In genomic region chr18:62869327-62869726, GRCh38 we compare ENCODE assay signal across 8 cellular contexts.
DNase-seq lines count a peak whose midpoint lies in the region; ATAC-seq lines count a peak whose summit lies in the region.

No MANE protein-coding gene starts in this region.

- DNase-seq in memory B cell (ENCODE audit: low spot score in 2 of 2) (no peak), NCI-H1048 (lab: John Stamatoyannopoulos, UW) (no peak), HuH-7 (ENCODE audit: low spot score) (no peak), activated gamma-delta T cell treated with Interleukin-2 at 50 U/mL for 16 hours (no peak), SIG-M5 (lab: John Stamatoyannopoulos, UW) (no peak)

- peaks cover 2% of the 10 kb centered on the region for H3K4me1 Mint-ChIP-seq in memory B cell

- H3K9me3 Mint-ChIP-seq in memory B cell, result no peaks in the 10 kb centered on the region

- H3K27me3 Mint-ChIP-seq in memory B cell, result no peaks in the 10 kb centered on the region

- ATAC-seq in GM18520 (IDR thresholded peaks at IDR 0.05; ENCODE audit: unreplicated experiment) (peak; percentile 11), GM21576 (IDR thresholded peaks at IDR 0.05; ENCODE audit: unreplicated experiment) (peak; percentile 40), HG03520 (IDR thresholded peaks at IDR 0.05; ENCODE audit: unreplicated experiment) (peak; percentile 54), memory B cell (ENCODE audit: low read depth) (peak; percentile 26)

- H3K36me3 Mint-ChIP-seq in memory B cell, result peaks cover 5% of the 10 kb centered on the region

- no peak overlapping the region for H3K4me3 Mint-ChIP-seq in memory B cell

- peak overlapping the region; percentile 55 for H3K27ac Mint-ChIP-seq in memory B cell
